In the genomic region with DNA sequence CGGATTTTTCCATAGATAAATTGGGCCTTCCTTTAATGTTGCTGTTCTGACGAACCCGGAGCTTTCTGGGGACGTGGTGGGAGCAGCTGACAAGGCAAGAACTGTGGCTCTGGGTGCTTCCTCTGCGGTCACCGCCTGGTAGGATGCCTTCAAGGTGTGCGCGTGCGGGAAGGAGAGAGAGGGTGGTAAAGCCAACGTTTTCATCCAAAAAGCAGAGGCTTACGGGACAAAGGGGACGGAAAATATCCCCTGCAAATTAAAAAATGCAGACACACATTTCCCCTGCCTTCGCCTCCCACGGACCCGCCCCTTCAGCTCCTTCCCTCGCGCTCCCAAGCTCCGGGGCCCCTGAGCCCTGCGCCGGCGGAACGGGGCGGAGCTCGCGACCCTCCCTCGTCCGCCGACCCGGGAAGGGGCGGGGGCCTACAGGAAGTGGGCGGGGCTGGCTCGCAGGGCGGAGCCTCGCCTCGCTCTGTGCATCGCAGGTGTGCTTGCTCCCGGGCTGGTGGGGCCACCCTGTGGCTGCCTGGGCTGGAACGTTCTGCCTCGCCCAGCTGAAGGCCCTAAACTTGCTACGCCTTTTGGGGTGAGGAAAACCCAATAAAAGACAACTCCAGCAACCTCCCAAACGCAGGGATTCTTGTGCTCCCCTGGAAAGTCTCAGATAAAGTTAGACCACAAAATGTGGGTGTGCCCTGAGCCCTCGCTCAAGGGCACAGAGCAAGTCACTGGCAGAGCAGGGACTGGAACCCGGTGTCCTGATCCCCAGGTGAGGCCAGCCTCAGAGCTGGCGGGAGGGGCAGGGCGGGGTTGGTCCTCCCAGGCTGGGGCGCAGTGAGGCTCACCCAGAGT, we compare ENCODE assay signal across 1 cellular context.
TF ChIP-seq lines count a peak whose summit lies in the region.

No MANE protein-coding gene starts in this region.

TF ChIP-seq in HepG2, 621 proteins besides CTCF, POLR2A, EP300 and RAD21 (continued from another document and continues in another):
- TF ChIP-seq ZBTB4 (CRISPR knock-in tag; IDR thresholded peaks at IDR 0.05; ENCODE audit: borderline replicate concordance) = no peak
- 0 out of 2 replicates have a peak, but pooled peaks have one; percentile 83 for TF ChIP-seq BATF2 (CRISPR knock-in tag; IDR thresholded peaks at IDR 0.05)
- TF ChIP-seq CAMTA2 (CRISPR knock-in tag; IDR thresholded peaks at IDR 0.05; ENCODE audit: borderline replicate concordance) = no peak
- TF ChIP-seq TBL1XR1 (IDR thresholded peaks at IDR 0.05; ENCODE audit: borderline replicate concordance, low read length, partially characterized antibody) = no peak
- no peak for TF ChIP-seq ZNF563 (CRISPR knock-in tag; IDR thresholded peaks at IDR 0.05)
- no peak for TF ChIP-seq ZNF780A (CRISPR knock-in tag; IDR thresholded peaks at IDR 0.05)
- no peak for TF ChIP-seq THAP7 (CRISPR knock-in tag; IDR thresholded peaks at IDR 0.05)
- no peak; the same call in 1 of the 2 replicates for TF ChIP-seq ZBTB25 (CRISPR knock-in tag; IDR thresholded peaks at IDR 0.05)
- TF ChIP-seq, protein P1, sequence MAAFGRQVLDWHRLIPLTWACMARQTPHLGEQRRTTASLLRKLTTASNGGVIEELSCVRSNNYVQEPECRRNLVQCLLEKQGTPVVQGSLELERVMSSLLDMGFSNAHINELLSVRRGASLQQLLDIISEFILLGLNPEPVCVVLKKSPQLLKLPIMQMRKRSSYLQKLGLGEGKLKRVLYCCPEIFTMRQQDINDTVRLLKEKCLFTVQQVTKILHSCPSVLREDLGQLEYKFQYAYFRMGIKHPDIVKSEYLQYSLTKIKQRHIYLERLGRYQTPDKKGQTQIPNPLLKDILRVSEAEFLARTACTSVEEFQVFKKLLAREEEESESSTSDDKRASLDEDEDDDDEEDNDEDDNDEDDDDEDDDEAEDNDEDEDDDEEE (CRISPR knock-in tag; IDR thresholded peaks at IDR 0.05) = 0 out of 2 replicates have a peak, but pooled peaks have one; percentile 58
- 0 out of 2 replicates have a peak, but pooled peaks have one; percentile 29 for TF ChIP-seq IRF2 (CRISPR knock-in tag; IDR thresholded peaks at IDR 0.05)
- TF ChIP-seq, protein P2, sequence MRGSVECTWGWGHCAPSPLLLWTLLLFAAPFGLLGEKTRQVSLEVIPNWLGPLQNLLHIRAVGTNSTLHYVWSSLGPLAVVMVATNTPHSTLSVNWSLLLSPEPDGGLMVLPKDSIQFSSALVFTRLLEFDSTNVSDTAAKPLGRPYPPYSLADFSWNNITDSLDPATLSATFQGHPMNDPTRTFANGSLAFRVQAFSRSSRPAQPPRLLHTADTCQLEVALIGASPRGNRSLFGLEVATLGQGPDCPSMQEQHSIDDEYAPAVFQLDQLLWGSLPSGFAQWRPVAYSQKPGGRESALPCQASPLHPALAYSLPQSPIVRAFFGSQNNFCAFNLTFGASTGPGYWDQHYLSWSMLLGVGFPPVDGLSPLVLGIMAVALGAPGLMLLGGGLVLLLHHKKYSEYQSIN (CRISPR knock-in tag; IDR thresholded peaks at IDR 0.05; ENCODE audit: borderline replicate concordance) = no peak
- TF ChIP-seq, protein P3, sequence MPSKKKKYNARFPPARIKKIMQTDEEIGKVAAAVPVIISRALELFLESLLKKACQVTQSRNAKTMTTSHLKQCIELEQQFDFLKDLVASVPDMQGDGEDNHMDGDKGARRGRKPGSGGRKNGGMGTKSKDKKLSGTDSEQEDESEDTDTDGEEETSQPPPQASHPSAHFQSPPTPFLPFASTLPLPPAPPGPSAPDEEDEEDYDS (CRISPR knock-in tag; IDR thresholded peaks at IDR 0.05) = peak; percentile 48; the same call in 1 of the 2 replicates
- TF ChIP-seq RXRB (CRISPR knock-in tag; IDR thresholded peaks at IDR 0.05; ENCODE audit: borderline replicate concordance) = peak; percentile 72; the same call in 1 of the 2 replicates
- peak; percentile 59; the same call in 1 of the 2 replicates for TF ChIP-seq RBFOX2 (IDR thresholded peaks at IDR 0.05; ENCODE audit: low read depth, low read length)
- TF ChIP-seq USF2 (IDR thresholded peaks at IDR 0.05; ENCODE audit: low read depth, low read length) = no peak
- TF ChIP-seq USF2 (CRISPR knock-in tag; IDR thresholded peaks at IDR 0.05; ENCODE audit: borderline replicate concordance) = no peak
- TF ChIP-seq ZUFSP (CRISPR knock-in tag; IDR thresholded peaks at IDR 0.05; ENCODE audit: borderline replicate concordance) = no peak
- no peak for TF ChIP-seq ZNF17 (CRISPR knock-in tag; IDR thresholded peaks at IDR 0.05)
- no peak for TF ChIP-seq SMAD9 (CRISPR knock-in tag; IDR thresholded peaks at IDR 0.05)
- peak; percentile 52; the same call in 1 of the 2 replicates for TF ChIP-seq ZBTB42 (CRISPR knock-in tag; IDR thresholded peaks at IDR 0.05)
- TF ChIP-seq SIN3A (IDR thresholded peaks at IDR 0.05; ENCODE audit: borderline replicate concordance, low read depth, low read length) = 0 out of 2 replicates have a peak, but pooled peaks have one; percentile 26
- TF ChIP-seq CBX1 (IDR thresholded peaks at IDR 0.05; ENCODE audit: low read depth) = peak; percentile 76
- no peak for TF ChIP-seq ATRX (CRISPR knock-in tag; IDR thresholded peaks at IDR 0.05; ENCODE audit: borderline replicate concordance)
- TF ChIP-seq ZNF33B (CRISPR knock-in tag; IDR thresholded peaks at IDR 0.05) = no peak
- TF ChIP-seq NFRKB (IDR thresholded peaks at IDR 0.05) = no peak
- TF ChIP-seq ZMYM4 (CRISPR knock-in tag; IDR thresholded peaks at IDR 0.05) = peak; percentile 83
- TF ChIP-seq, protein P4, sequence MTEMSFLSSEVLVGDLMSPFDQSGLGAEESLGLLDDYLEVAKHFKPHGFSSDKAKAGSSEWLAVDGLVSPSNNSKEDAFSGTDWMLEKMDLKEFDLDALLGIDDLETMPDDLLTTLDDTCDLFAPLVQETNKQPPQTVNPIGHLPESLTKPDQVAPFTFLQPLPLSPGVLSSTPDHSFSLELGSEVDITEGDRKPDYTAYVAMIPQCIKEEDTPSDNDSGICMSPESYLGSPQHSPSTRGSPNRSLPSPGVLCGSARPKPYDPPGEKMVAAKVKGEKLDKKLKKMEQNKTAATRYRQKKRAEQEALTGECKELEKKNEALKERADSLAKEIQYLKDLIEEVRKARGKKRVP (CRISPR knock-in tag; IDR thresholded peaks at IDR 0.05) = 0 out of 4 replicates have a peak, but pooled peaks of 1 of the 2 experiments have one; percentile 56
- TF ChIP-seq, protein P5, sequence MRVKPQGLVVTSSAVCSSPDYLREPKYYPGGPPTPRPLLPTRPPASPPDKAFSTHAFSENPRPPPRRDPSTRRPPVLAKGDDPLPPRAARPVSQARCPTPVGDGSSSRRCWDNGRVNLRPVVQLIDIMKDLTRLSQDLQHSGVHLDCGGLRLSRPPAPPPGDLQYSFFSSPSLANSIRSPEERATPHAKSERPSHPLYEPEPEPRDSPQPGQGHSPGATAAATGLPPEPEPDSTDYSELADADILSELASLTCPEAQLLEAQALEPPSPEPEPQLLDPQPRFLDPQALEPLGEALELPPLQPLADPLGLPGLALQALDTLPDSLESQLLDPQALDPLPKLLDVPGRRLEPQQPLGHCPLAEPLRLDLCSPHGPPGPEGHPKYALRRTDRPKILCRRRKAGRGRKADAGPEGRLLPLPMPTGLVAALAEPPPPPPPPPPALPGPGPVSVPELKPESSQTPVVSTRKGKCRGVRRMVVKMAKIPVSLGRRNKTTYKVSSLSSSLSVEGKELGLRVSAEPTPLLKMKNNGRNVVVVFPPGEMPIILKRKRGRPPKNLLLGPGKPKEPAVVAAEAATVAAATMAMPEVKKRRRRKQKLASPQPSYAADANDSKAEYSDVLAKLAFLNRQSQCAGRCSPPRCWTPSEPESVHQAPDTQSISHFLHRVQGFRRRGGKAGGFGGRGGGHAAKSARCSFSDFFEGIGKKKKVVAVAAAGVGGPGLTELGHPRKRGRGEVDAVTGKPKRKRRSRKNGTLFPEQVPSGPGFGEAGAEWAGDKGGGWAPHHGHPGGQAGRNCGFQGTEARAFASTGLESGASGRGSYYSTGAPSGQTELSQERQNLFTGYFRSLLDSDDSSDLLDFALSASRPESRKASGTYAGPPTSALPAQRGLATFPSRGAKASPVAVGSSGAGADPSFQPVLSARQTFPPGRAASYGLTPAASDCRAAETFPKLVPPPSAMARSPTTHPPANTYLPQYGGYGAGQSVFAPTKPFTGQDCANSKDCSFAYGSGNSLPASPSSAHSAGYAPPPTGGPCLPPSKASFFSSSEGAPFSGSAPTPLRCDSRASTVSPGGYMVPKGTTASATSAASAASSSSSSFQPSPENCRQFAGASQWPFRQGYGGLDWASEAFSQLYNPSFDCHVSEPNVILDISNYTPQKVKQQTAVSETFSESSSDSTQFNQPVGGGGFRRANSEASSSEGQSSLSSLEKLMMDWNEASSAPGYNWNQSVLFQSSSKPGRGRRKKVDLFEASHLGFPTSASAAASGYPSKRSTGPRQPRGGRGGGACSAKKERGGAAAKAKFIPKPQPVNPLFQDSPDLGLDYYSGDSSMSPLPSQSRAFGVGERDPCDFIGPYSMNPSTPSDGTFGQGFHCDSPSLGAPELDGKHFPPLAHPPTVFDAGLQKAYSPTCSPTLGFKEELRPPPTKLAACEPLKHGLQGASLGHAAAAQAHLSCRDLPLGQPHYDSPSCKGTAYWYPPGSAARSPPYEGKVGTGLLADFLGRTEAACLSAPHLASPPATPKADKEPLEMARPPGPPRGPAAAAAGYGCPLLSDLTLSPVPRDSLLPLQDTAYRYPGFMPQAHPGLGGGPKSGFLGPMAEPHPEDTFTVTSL (CRISPR knock-in tag; IDR thresholded peaks at IDR 0.05; ENCODE audit: borderline replicate concordance) = no peak; the same call in 1 of the 2 replicates
- no peak for TF ChIP-seq GLI4 (CRISPR knock-in tag; IDR thresholded peaks at IDR 0.05; ENCODE audit: borderline replicate concordance)
- TF ChIP-seq POLR2G (IDR thresholded peaks at IDR 0.05; ENCODE audit: low read depth, low read length) = no peak
- peak; percentile 71 for TF ChIP-seq ZNF205 (CRISPR knock-in tag; IDR thresholded peaks at IDR 0.05)
- TF ChIP-seq HNRNPK (IDR thresholded peaks at IDR 0.05; ENCODE audit: low read depth, low read length, poor library complexity, severe bottlenecking) = peak; percentile 73
- no peak for TF ChIP-seq SRSF1 (optimal IDR thresholded peaks at IDR 0.05; ENCODE audit: low read depth, low read length)
- 0 out of 2 replicates have a peak, but pooled peaks have one; percentile 30 for TF ChIP-seq FOXK1 (CRISPR knock-in tag; IDR thresholded peaks at IDR 0.05; ENCODE audit: borderline replicate concordance, low read depth)
